In genomic region chr1:156645058-156645457, GRCh38 we compare ENCODE assay signal across 35 cellular contexts. TPM values are rescaled to one million over a fixed set of nuclear protein-coding genes. Genes with fewer than 3 reads are reported as not detected.
"Had no signal": no experiment of that assay in that cellular context is flagged by ENCODE, and none has a peak within 500 bp of the region (broad histone marks: within the 10 kb centered on the region; RNA-seq: fewer than 3 reads in every experiment).

No MANE protein-coding gene starts in this region.

- H3K27ac Mint-ChIP-seq: endodermal cell; memory B cell; mesothelial cell of epicardium; natural killer cell treated with Interleukin-12 subunit alpha and Interleukin-12 subunit beta and Interleukin-15 and Interleukin-18, amount 100 ng/mL, for 72 hours; stimulated activated naive CD8-positive, alpha-beta T cell treated with anti-CD3 and anti-CD28 coated beads, Interleukin-15, amount 100 ng/mL, for 72 hours had no signal

- H3K4me3 Mint-ChIP-seq: endodermal cell; memory B cell; mesothelial cell of epicardium; naive B cell; natural killer cell treated with Interleukin-12 subunit alpha and Interleukin-12 subunit beta and Interleukin-15 and Interleukin-18, amount 100 ng/mL, for 72 hours; stimulated activated naive CD8-positive, alpha-beta T cell treated with anti-CD3 and anti-CD28 coated beads, Interleukin-15, amount 100 ng/mL, for 72 hours had no signal

- H3K9me3 ChIP-seq: esophagus muscularis mucosa, gastroesophageal sphincter, heart left ventricle, mucosa of descending colon, prostate gland, right atrium auricular region, suprapubic skin, transverse colon, upper lobe of right lung, uterus had no signal

- H3K4me1 ChIP-seq: foreskin keratinocyte, prostate gland had no signal

- H3K79me2 ChIP-seq: hepatocyte had no signal

- H3K27me3 ChIP-seq: uterus had no signal

- H2AFZ ChIP-seq: hepatocyte had no signal

- H3K4me3 ChIP-seq: esophagus muscularis mucosa, gastroesophageal sphincter, heart left ventricle, hepatocyte, lung, mucosa of descending colon, prostate gland, right atrium auricular region, smooth muscle cell, suprapubic skin, transverse colon, upper lobe of right lung, uterus had no signal

- H3K27ac ChIP-seq: esophagus muscularis mucosa, foreskin keratinocyte, gastroesophageal sphincter, heart left ventricle, hepatocyte, prostate gland, right atrium auricular region, suprapubic skin, transverse colon, upper lobe of right lung, uterus had no signal

- ATAC-seq: foreskin keratinocyte; gastroesophageal sphincter; heart left ventricle; mucosa of descending colon; natural killer cell treated with Interleukin-12 subunit alpha and Interleukin-12 subunit beta and Interleukin-15 and Interleukin-18, amount 100 ng/mL, for 72 hours; sciatic nerve; stimulated activated naive CD8-positive, alpha-beta T cell treated with anti-CD3 and anti-CD28 coated beads, Interleukin-15, amount 100 ng/mL, for 72 hours; upper lobe of right lung had no signal

- DNase-seq: effector CD8-positive, alpha-beta T cell; endodermal cell; foreskin keratinocyte; heart left ventricle; kidney glomerular epithelial cell; mucosa of descending colon; naive B cell; stimulated activated CD4-positive, alpha-beta T cell treated with anti-CD3 and anti-CD28 coated beads, Interleukin-12 subunit alpha, Interleukin-12 subunit beta, amount 100 ng/mL, for 4 hours; stimulated activated CD4-positive, alpha-beta T cell treated with anti-CD3 and anti-CD28 coated beads, Interleukin-1b, Interleukin-23, amount 100 ng/mL, for 48 hours; stimulated activated CD4-positive, alpha-beta T cell treated with anti-CD3 and anti-CD28 coated beads, Interleukin-4, amount 100 ng/mL, for 1 hour; stimulated activated CD8-positive, alpha-beta memory T cell treated with anti-CD3 and anti-CD28 coated beads, Interleukin-4, amount 100 ng/mL, for 48 hours; stimulated activated naive CD4-positive, alpha-beta T cell; stimulated activated naive CD8-positive, alpha-beta T cell treated with anti-CD3 and anti-CD28 coated beads, Interleukin-15, amount 100 ng/mL, for 72 hours; transverse colon; upper lobe of right lung; uterus had no signal

- FAIRE-seq: colon, endothelial cell of umbilical vein, islet of Langerhans had no signal

- H3K36me3 ChIP-seq: esophagus muscularis mucosa, gastroesophageal sphincter, heart left ventricle, prostate gland, right atrium auricular region, suprapubic skin, transverse colon, upper lobe of right lung, uterus had no signal

- H3K9me3 Mint-ChIP-seq: endodermal cell; memory B cell; mesothelial cell of epicardium; naive B cell; neural crest cell; stimulated activated naive CD8-positive, alpha-beta T cell treated with anti-CD3 and anti-CD28 coated beads, Interleukin-15, amount 100 ng/mL, for 72 hours had no signal

- H3K4me2 ChIP-seq: hepatocyte, smooth muscle cell had no signal

- H3K36me3 Mint-ChIP-seq: memory B cell; mesothelial cell of epicardium; natural killer cell treated with Interleukin-12 subunit alpha and Interleukin-12 subunit beta and Interleukin-15 and Interleukin-18, amount 100 ng/mL, for 72 hours had no signal

RNA-seq across cellular contexts. Expression of gene BCAN, which starts 3.1 kb away (rescaled TPM):
- total RNA-seq: endothelial cell of umbilical vein, epithelial cell of proximal tubule, fibroblast of lung, foreskin keratinocyte, liver, right atrium auricular region, smooth muscle cell, upper lobe of right lung had no signal
- polyA plus RNA-seq: foreskin keratinocyte, hepatocyte had no signal

RNA-seq across cellular contexts. Expression of gene HAPLN2, which starts 25.8 kb away (rescaled TPM):
- total RNA-seq: endothelial cell of umbilical vein; epithelial cell of proximal tubule; fibroblast of lung; foreskin keratinocyte; hepatocyte; natural killer cell treated with Interleukin-12 subunit alpha and Interleukin-12 subunit beta and Interleukin-15 and Interleukin-18, amount 100 ng/mL, for 72 hours; smooth muscle cell had no signal
- polyA plus RNA-seq: endothelial cell of umbilical vein, fibroblast of lung, foreskin keratinocyte, hepatocyte had no signal

RNA-seq across cellular contexts. Expression of gene NES, which starts 32.1 kb away (rescaled TPM):
- total RNA-seq: natural killer cell treated with Interleukin-12 subunit alpha and Interleukin-12 subunit beta and Interleukin-15 and Interleukin-18, amount 100 ng/mL, for 72 hours had no signal
